In the genomic region with DNA sequence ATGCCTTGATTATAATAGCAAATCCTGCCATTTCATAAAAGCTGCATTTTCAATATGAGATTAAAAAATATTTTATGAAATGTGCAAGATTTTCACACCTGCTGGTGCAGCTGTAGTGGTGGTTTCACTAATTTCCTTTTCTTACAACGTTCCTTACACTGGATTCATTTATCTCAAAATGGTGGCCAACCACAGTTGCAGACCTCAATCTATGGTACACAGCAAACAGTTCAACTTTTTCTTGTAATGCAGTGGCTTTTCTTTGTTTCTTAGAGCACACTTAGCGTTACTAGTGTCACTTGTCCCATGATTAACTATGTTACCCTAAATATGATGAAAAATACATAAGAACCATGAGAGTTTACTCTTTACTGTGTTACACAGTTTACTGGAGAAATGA, we compare ENCODE assay signal across 4 cellular contexts. TPM values are rescaled to one million over a fixed set of nuclear protein-coding genes. Genes with fewer than 3 reads are reported as not detected.
"Had no signal": no experiment of that assay in that cellular context is flagged by ENCODE, and none has a peak within 500 bp of the region (broad histone marks: within the 10 kb centered on the region; RNA-seq: fewer than 3 reads in every experiment).

No MANE protein-coding gene starts in this region.

- H3K4me3 ChIP-seq: GM12878 had no signal

- DNase-seq: GDM1, GF-D8 had no signal

- ATAC-seq: GM12878 had no signal

RNA-seq across cellular contexts. Expression of a gene that starts 32.7 kb away (rescaled TPM):
- total RNA-seq: G401 had no signal
